Comparison of ENCODE assay signal across 10 cellular contexts in genomic region chr7:43071604-43072003, GRCh38. TPM values are rescaled to one million over a fixed set of nuclear protein-coding genes. Genes with fewer than 3 reads are reported as not detected.
DNase-seq lines count a peak whose midpoint lies in the region; ATAC-seq and TF ChIP-seq lines count a peak whose summit lies in the region.
"Had no signal": no experiment of that assay in that cellular context is flagged by ENCODE, and none has a peak within 500 bp of the region (broad histone marks: within the 10 kb centered on the region; RNA-seq: fewer than 3 reads in every experiment).

No MANE protein-coding gene starts in this region.

- BruUV-seq in Caco-2 (replicated peaks; lab: Mats Ljungman, UMichigan): no TSS peak

- no peaks in the 10 kb centered on the region for H3K9me3 ChIP-seq in Caco-2
- H3K9me3 ChIP-seq in HEK293 (ENCODE audit: control insufficient read depth, insufficient read depth, low read depth, low read length): no peaks in the 10 kb centered on the region
- H3K9me3 ChIP-seq in liver (ENCODE audit: control insufficient read depth in 4 of 4, low read length in 3 of 4): no peaks in the 10 kb centered on the region

- H3K4me1 ChIP-seq in Caco-2: peaks cover 19% of the 10 kb centered on the region
- H3K4me1 ChIP-seq in HEK293 (ENCODE audit: control insufficient read depth, insufficient read depth, low read length): no peaks in the 10 kb centered on the region
- H3K4me1 ChIP-seq in liver (ENCODE audit: control insufficient read depth in 4 of 4, insufficient read depth in 4 of 4, low read length in 3 of 4): no peaks in the 10 kb centered on the region

- no peaks in the 10 kb centered on the region for H3K36me3 ChIP-seq in Caco-2 (ENCODE audit: control insufficient read depth, insufficient read depth, low read length)
- no peaks in the 10 kb centered on the region for H3K36me3 ChIP-seq in HEK293 (ENCODE audit: control insufficient read depth in 2 of 2, insufficient read depth in 1 of 2, low read length in 2 of 2)
- H3K36me3 ChIP-seq in liver (ENCODE audit: control insufficient read depth in 4 of 4, insufficient read depth in 3 of 4, low read depth in 1 of 4, low read length in 3 of 4): no peaks in the 10 kb centered on the region

- H3K9ac ChIP-seq in liver (ENCODE audit: low read depth in 1 of 2, low read length in 2 of 2): no peak overlapping the region

- CTCF ChIA-PET in Caco-2 (lab: Charles Lee) (interaction anchor here (0.8 kb wide), 1 partner anchor 190 kb away, joined by 3 read pairs; no protein-coding TSS in a partner anchor), HEK293 (lab: Yijun Ruan, JAX) (interaction anchor here (0.7 to 2.3 kb wide), 13 partner anchors 9 to 628 kb away, joined by 3 to 9 read pairs (median 4); no protein-coding TSS in a partner anchor), WTC11 (lab: Charles Lee) (interaction anchor here (0.6 to 3.2 kb wide), 46 partner anchors 8 to 550 kb away, joined by 3 to 34 read pairs (median 4); partner anchors contain the start of genes HECW1, MRPL32, PSMA2 and STK17A)

- H3K9me3 Mint-ChIP-seq in Caco-2 (ENCODE audit: unreplicated experiment): peaks cover 2% of the 10 kb centered on the region
- H3K9me3 Mint-ChIP-seq in WTC11: peaks cover 6% of the 10 kb centered on the region; the same call in 1 of the 2 replicates

- ATAC-seq in WTC11: peak; percentile 98
- no peak for ATAC-seq in HG03139 (IDR thresholded peaks at IDR 0.05; ENCODE audit: unreplicated experiment)
- no peak for ATAC-seq in GM18868 (IDR thresholded peaks at IDR 0.05; ENCODE audit: unreplicated experiment)

- DNase-seq in Caco-2 (peak in 1 of 2 experiments; percentile 21), WTC11 (ENCODE audit: low spot score) (peak; percentile 88), NCI-H226 (no peak), NCI-H1105 treated with DMSO at 0.1 percent for 48 hours (lab: John Stamatoyannopoulos, UW) (no peak)
- DNase-seq: naive B cell, NCI-H2081 treated with DMSO at 0.1 percent for 48 hours had no signal

- intact Hi-C loops in Caco-2 (cut with micrococcal nuclease; ENCODE audit: unreplicated experiment): loop anchor here (2.0 kb wide), 1 partner anchor 19 kb away; no protein-coding TSS in a partner anchor

- TF ChIP-seq CTCF in Caco-2 (IDR thresholded peaks at IDR 0.05; ENCODE audit: insufficient read depth in 1 of 2, low read depth in 1 of 2, low read length in 1 of 2, severe bottlenecking in 1 of 2, unreplicated experiment in 1 of 2) (peak in 1 of 2 experiments; percentile 44), HEK293 (tag by site-specific recombination; IDR thresholded peaks at IDR 0.05) (no peak), WTC11 (IDR thresholded peaks at IDR 0.05) (peak; percentile 85), liver (IDR thresholded peaks at IDR 0.05; ENCODE audit: low read depth, low read length, missing input control) (peak; percentile 7)

- POLR2A ChIA-PET in Caco-2 (lab: Charles Lee): no interaction called here
- POLR2A ChIA-PET in HEK293 (lab: Yijun Ruan, JAX): no interaction called here
- POLR2A ChIA-PET in WTC11 (lab: Charles Lee): interaction anchor here (0.6 to 1.0 kb wide), 2 partner anchors 37 to 131 kb away, joined by 3 to 4 read pairs; no protein-coding TSS in a partner anchor

- peak overlapping the region; percentile 45 for H3K4me3 Mint-ChIP-seq in Caco-2 (ENCODE audit: unreplicated experiment)
- H3K4me3 Mint-ChIP-seq in WTC11: no peak overlapping the region

- peaks cover 3% of the 10 kb centered on the region for H3K27me3 Mint-ChIP-seq in Caco-2 (ENCODE audit: insufficient read depth, unreplicated experiment)
- no peaks in the 10 kb centered on the region for H3K27me3 Mint-ChIP-seq in WTC11 (ENCODE audit: low read depth)
- H3K27me3 Mint-ChIP-seq: naive B cell had no signal

- H3K27me3 ChIP-seq in Caco-2 (replicated peaks; ENCODE audit: control insufficient read depth, insufficient read depth, low read length) (no peaks in the 10 kb centered on the region; the same call in 1 of the 2 replicates), liver (ENCODE audit: control insufficient read depth in 4 of 4, insufficient read depth in 4 of 4, low read length in 3 of 4) (no peaks in the 10 kb centered on the region)

- H3K36me3 Mint-ChIP-seq in Caco-2 (ENCODE audit: insufficient read depth, unreplicated experiment) (peaks cover 5% of the 10 kb centered on the region), WTC11 (no peaks in the 10 kb centered on the region)
- H3K36me3 Mint-ChIP-seq: naive B cell had no signal

- H3K4me1 Mint-ChIP-seq in Caco-2 (ENCODE audit: low read depth, unreplicated experiment) (peaks cover 13% of the 10 kb centered on the region), WTC11 (peaks cover 24% of the 10 kb centered on the region)

- no peak for TF ChIP-seq RAD21 in liver (IDR thresholded peaks at IDR 0.05)

- WGBS in liver: 45% methylated on average over 7 of the region's 7 CpGs

- H3K27ac Mint-ChIP-seq in Caco-2 (ENCODE audit: unreplicated experiment): peak overlapping the region; percentile 71
- no peak overlapping the region for H3K27ac Mint-ChIP-seq in WTC11

- no peak overlapping the region for H3K4me3 ChIP-seq in Caco-2 (ENCODE audit: low read depth, low read length)
- H3K4me3 ChIP-seq in HEK293 (ENCODE audit: low read depth, low read length): no peak overlapping the region
- no peak overlapping the region for H3K4me3 ChIP-seq in liver (ENCODE audit: low read depth in 1 of 3, low read length in 3 of 3)

- H3K27ac ChIP-seq in HEK293 (ENCODE audit: extremely low read depth, low read depth, low read length): no peak overlapping the region
- no peak overlapping the region for H3K27ac ChIP-seq in liver (ENCODE audit: low read depth in 1 of 2, low read length in 2 of 2)

TF ChIP-seq in HEK293, 187 proteins besides CTCF, POLR2A, EP300 and RAD21:
- TF ChIP-seq ZNF660 (tag by site-specific recombination; IDR thresholded peaks at IDR 0.05) (0 out of 2 replicates have a peak, but pooled peaks have one; percentile 31), ZNF121 (tag by site-specific recombination; IDR thresholded peaks at IDR 0.05) (no peak), SP3 (tag by site-specific recombination; IDR thresholded peaks at IDR 0.05) (no peak)
TF ChIP-seq in HEK293: peak in this region for 1.

TF ChIP-seq in WTC11, 78 proteins besides CTCF, POLR2A, EP300 and RAD21:
- peak; percentile 53; the same call in 1 of the 2 replicates for TF ChIP-seq MAX (CRISPR knock-in tag; IDR thresholded peaks at IDR 0.05)
- TF ChIP-seq ELF4 (CRISPR knock-in tag; IDR thresholded peaks at IDR 0.05; ENCODE audit: low read depth): no peak
- TF ChIP-seq ZNF263 (CRISPR knock-in tag; IDR thresholded peaks at IDR 0.05; ENCODE audit: low read depth): peak; percentile 37; the same call in 1 of the 2 replicates

TF ChIP-seq in liver, 16 proteins besides CTCF, POLR2A, EP300 and RAD21:
- TF ChIP-seq JUND (IDR thresholded peaks at IDR 0.05): no peak
- TF ChIP-seq YY1 (IDR thresholded peaks at IDR 0.05): no peak
- no peak for TF ChIP-seq HNF4A (conservative IDR thresholded peaks at IDR 0.05)
- TF ChIP-seq SP1 (IDR thresholded peaks at IDR 0.05): no peak
- TF ChIP-seq, protein P1, sequence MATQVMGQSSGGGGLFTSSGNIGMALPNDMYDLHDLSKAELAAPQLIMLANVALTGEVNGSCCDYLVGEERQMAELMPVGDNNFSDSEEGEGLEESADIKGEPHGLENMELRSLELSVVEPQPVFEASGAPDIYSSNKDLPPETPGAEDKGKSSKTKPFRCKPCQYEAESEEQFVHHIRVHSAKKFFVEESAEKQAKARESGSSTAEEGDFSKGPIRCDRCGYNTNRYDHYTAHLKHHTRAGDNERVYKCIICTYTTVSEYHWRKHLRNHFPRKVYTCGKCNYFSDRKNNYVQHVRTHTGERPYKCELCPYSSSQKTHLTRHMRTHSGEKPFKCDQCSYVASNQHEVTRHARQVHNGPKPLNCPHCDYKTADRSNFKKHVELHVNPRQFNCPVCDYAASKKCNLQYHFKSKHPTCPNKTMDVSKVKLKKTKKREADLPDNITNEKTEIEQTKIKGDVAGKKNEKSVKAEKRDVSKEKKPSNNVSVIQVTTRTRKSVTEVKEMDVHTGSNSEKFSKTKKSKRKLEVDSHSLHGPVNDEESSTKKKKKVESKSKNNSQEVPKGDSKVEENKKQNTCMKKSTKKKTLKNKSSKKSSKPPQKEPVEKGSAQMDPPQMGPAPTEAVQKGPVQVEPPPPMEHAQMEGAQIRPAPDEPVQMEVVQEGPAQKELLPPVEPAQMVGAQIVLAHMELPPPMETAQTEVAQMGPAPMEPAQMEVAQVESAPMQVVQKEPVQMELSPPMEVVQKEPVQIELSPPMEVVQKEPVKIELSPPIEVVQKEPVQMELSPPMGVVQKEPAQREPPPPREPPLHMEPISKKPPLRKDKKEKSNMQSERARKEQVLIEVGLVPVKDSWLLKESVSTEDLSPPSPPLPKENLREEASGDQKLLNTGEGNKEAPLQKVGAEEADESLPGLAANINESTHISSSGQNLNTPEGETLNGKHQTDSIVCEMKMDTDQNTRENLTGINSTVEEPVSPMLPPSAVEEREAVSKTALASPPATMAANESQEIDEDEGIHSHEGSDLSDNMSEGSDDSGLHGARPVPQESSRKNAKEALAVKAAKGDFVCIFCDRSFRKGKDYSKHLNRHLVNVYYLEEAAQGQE (IDR thresholded peaks at IDR 0.05): no peak
- no peak for TF ChIP-seq FOXA2 (IDR thresholded peaks at IDR 0.05)
- TF ChIP-seq FOXA1 (IDR thresholded peaks at IDR 0.05): no peak

RNA-seq across cellular contexts. Expression of gene HECW1, which starts 40.8 kb away (rescaled TPM):
- total RNA-seq in Caco-2 (2022): 1.7 and 1.8 TPM in 2 replicates
- total RNA-seq in WTC11 (2021): 4.9 to 6.1 TPM (median 5.4 TPM) in 3 replicates
- under 1 TPM in 1 of 2 donors, not detected in 1; 0.05 TPM for total RNA-seq in liver
- not detected for polyA plus RNA-seq in liver
